9 cellular contexts compared by ENCODE assay signal in genomic region chr6:108853077-108853476, GRCh38.
"Had no signal": no experiment of that assay in that cellular context is flagged by ENCODE, and none has a peak within 500 bp of the region (broad histone marks: within the 10 kb centered on the region; RNA-seq: fewer than 3 reads in every experiment).

No MANE protein-coding gene starts in this region.

- H3K27ac ChIP-seq: GM23248 had no signal

- ATAC-seq: HCT116, K562 had no signal

- DNase-seq: GM23248, GOT3, H7, IMR-90, KG1 had no signal

- H3K9ac ChIP-seq: GM23248 had no signal

- FAIRE-seq: HTR-8/SVneo, K562 had no signal

- H3K9me3 ChIP-seq: HAP-1 had no signal

- H3K4me3 ChIP-seq: GM23248, HAP-1, K562 had no signal
